ENCODE assay signal across 25 cellular contexts in genomic region chr2:182584462-182584861, GRCh38.
"Had no signal": no experiment of that assay in that cellular context is flagged by ENCODE, and none has a peak within 500 bp of the region (broad histone marks: within the 10 kb centered on the region; RNA-seq: fewer than 3 reads in every experiment).

No MANE protein-coding gene starts in this region.

- H3K27ac Mint-ChIP-seq: activated naive CD8-positive, alpha-beta T cell treated with anti-CD3 and anti-CD28 coated beads for 36 hours; effector memory CD8-positive, alpha-beta T cell; immature natural killer cell; natural killer cell treated with Interleukin-12 subunit alpha and Interleukin-12 subunit beta and Interleukin-15 and Interleukin-18, amount 100 ng/mL, for 72 hours had no signal

- H3K4me3 Mint-ChIP-seq: activated naive CD8-positive, alpha-beta T cell treated with anti-CD3 and anti-CD28 coated beads for 36 hours; effector memory CD8-positive, alpha-beta T cell; immature natural killer cell; natural killer cell treated with Interleukin-12 subunit alpha and Interleukin-12 subunit beta and Interleukin-15 and Interleukin-18, amount 100 ng/mL, for 72 hours had no signal

- H3K36me3 Mint-ChIP-seq: activated naive CD8-positive, alpha-beta T cell treated with anti-CD3 and anti-CD28 coated beads for 36 hours; immature natural killer cell; natural killer cell treated with Interleukin-12 subunit alpha and Interleukin-12 subunit beta and Interleukin-15 and Interleukin-18, amount 100 ng/mL, for 72 hours had no signal

- DNase-seq: activated CD4-positive, alpha-beta T cell treated with anti-CD3 and anti-CD28 coated beads for 4 hours; activated CD4-positive, alpha-beta T cell treated with anti-CD3 and anti-CD28 coated beads, Interleukin-2, amount 50 U/mL, for 48 hours; activated CD8-positive, alpha-beta memory T cell treated with anti-CD3 and anti-CD28 coated beads for 24 hours; activated effector memory CD4-positive, alpha-beta T cell treated with Interleukin-2 at 50 U/mL for 16 hours; activated naive CD4-positive, alpha-beta T cell treated with Interleukin-2 at 50 U/mL for 16 hours; activated naive CD8-positive, alpha-beta T cell treated with anti-CD3 and anti-CD28 coated beads for 36 hours; adrenal gland; aorta; body of pancreas; cortex of kidney; effector memory CD8-positive, alpha-beta T cell; erythroblast; gastrocnemius medialis; glutamatergic neuron; hypothalamus; immature natural killer cell; kidney; mesendoderm; sigmoid colon; stimulated activated CD4-positive, alpha-beta T cell treated with anti-CD3 and anti-CD28 coated beads, Interleukin-1b, Interleukin-23, amount 100 ng/mL, for 48 hours; stimulated activated naive CD4-positive, alpha-beta T cell had no signal

- ATAC-seq: body of pancreas; effector memory CD8-positive, alpha-beta T cell; gastrocnemius medialis; left lobe of liver; natural killer cell treated with Interleukin-12 subunit alpha and Interleukin-12 subunit beta and Interleukin-15 and Interleukin-18, amount 100 ng/mL, for 72 hours had no signal

- H3K4me1 Mint-ChIP-seq: activated naive CD8-positive, alpha-beta T cell treated with anti-CD3 and anti-CD28 coated beads for 36 hours; immature natural killer cell had no signal

- H3K27me3 Mint-ChIP-seq: effector memory CD8-positive, alpha-beta T cell; natural killer cell treated with Interleukin-12 subunit alpha and Interleukin-12 subunit beta and Interleukin-15 and Interleukin-18, amount 100 ng/mL, for 72 hours had no signal

- H3K9me3 Mint-ChIP-seq: activated naive CD8-positive, alpha-beta T cell treated with anti-CD3 and anti-CD28 coated beads for 36 hours; effector memory CD8-positive, alpha-beta T cell had no signal

- H3K27ac ChIP-seq: adrenal gland, body of pancreas, gastrocnemius medialis, sigmoid colon, suprapubic skin, tibial nerve had no signal
